Comparison of ENCODE assay signal across 34 cellular contexts in genomic region chr1:233465745-233466343, GRCh38.
"Had no signal": no experiment of that assay in that cellular context is flagged by ENCODE, and none has a peak within 500 bp of the region (broad histone marks: within the 10 kb centered on the region; RNA-seq: fewer than 3 reads in every experiment).

No MANE protein-coding gene starts in this region.

- DNase-seq: Karpas-422, Kasumi-1, MG63, MM.1S, NCI-H1048, NCI-H1092, NCI-H1092 treated with DMSO at 0.1 percent for 48 hours, NCI-H1105, NCI-H1105 treated with DMSO at 0.1 percent for 48 hours, NCI-H1417, NCI-H1417 treated with DMSO at 0.1 percent for 48 hours, NCI-H1436, NCI-H1436 treated with DMSO at 0.1 percent for 48 hours, NCI-H146, NCI-H1694, NCI-H1694 treated with DMSO at 0.1 percent for 48 hours, NCI-H187, NCI-H187 treated with DMSO at 0.1 percent for 48 hours, NCI-H1930, NCI-H2029, NCI-H2029 treated with DMSO at 0.1 percent for 48 hours, NCI-H2081, NCI-H2081 treated with DMSO at 0.1 percent for 48 hours, NCI-H2107, NCI-H2171, NCI-H2171 treated with DMSO at 0.1 percent for 48 hours, NCI-H2227 treated with DMSO at 0.1 percent for 48 hours, NCI-H226, NCI-H345, NCI-H446, NCI-H446 treated with DMSO at 0.1 percent for 48 hours, NCI-H510A, NCI-H510A treated with DMSO at 0.1 percent for 48 hours, NCI-H524 had no signal

- H3K9me3 ChIP-seq: MG63 had no signal

- H3K4me3 ChIP-seq: MG63 had no signal

- H3K36me3 ChIP-seq: MG63 had no signal
